In the genomic region with DNA sequence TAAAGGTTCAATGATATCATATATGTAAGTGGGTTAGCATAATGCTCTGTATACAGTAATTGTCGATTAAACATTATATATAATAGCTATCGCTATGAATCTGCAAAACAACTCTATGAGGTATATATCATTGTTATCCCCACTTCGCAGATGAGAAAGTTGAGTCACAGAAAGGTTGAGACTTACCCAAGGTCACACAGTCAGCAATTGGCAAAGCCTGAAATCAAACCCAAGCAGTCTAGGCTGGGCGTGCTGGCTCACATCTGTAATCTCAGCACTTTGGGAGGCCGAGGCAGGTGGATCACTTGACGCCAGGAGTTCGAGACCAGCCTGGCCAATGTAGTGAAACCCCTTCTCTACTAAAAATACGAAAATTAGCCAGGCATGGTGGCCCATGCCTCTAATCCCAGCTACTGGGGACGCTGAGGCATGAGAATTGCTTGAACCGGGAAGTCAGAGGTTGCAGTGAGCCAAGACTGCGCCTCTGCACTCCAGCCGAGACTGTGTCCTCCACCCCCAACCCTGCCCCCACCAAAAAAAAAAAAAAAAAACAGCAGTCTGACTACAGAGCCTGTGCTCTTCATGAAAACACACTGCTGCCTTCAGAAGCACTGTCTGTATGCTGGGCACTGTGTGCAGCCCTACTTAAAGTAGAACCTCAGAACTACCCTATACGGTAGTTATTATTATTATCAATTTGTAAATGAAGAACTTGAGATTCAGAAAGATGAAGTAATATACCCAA, we compare ENCODE assay signal across 1 cellular context.
TF ChIP-seq lines count a peak whose summit lies in the region.

No MANE protein-coding gene starts in this region.

TF ChIP-seq in IMR-90, 13 proteins besides CTCF, POLR2A, EP300 and RAD21:
- no peak for TF ChIP-seq RCOR1 (IDR thresholded peaks at IDR 0.05; ENCODE audit: insufficient replicate concordance, low read length)
- no peak for TF ChIP-seq NFE2L2 (IDR thresholded peaks at IDR 0.05; ENCODE audit: low read depth, low read length)
- TF ChIP-seq, protein P1, sequence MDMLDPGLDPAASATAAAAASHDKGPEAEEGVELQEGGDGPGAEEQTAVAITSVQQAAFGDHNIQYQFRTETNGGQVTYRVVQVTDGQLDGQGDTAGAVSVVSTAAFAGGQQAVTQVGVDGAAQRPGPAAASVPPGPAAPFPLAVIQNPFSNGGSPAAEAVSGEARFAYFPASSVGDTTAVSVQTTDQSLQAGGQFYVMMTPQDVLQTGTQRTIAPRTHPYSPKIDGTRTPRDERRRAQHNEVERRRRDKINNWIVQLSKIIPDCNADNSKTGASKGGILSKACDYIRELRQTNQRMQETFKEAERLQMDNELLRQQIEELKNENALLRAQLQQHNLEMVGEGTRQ (IDR thresholded peaks at IDR 0.05; ENCODE audit: low read depth, low read length): no peak
- TF ChIP-seq, protein P2, sequence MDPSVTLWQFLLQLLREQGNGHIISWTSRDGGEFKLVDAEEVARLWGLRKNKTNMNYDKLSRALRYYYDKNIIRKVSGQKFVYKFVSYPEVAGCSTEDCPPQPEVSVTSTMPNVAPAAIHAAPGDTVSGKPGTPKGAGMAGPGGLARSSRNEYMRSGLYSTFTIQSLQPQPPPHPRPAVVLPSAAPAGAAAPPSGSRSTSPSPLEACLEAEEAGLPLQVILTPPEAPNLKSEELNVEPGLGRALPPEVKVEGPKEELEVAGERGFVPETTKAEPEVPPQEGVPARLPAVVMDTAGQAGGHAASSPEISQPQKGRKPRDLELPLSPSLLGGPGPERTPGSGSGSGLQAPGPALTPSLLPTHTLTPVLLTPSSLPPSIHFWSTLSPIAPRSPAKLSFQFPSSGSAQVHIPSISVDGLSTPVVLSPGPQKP (IDR thresholded peaks at IDR 0.05; ENCODE audit: borderline replicate concordance, low read depth, low read length): no peak
- TF ChIP-seq RFX5 (IDR thresholded peaks at IDR 0.05; ENCODE audit: low read depth, low read length): no peak
- no peak for TF ChIP-seq MAFK (IDR thresholded peaks at IDR 0.05; ENCODE audit: low read depth, low read length)
- no peak for TF ChIP-seq MAZ (IDR thresholded peaks at IDR 0.05; ENCODE audit: borderline replicate concordance, low read depth, low read length)
- no peak for TF ChIP-seq MXI1 (IDR thresholded peaks at IDR 0.05; ENCODE audit: borderline replicate concordance, low read depth, low read length)
- no peak for TF ChIP-seq CEBPB (IDR thresholded peaks at IDR 0.05; ENCODE audit: low read depth, low read length)
- no peak for TF ChIP-seq CHD1 (IDR thresholded peaks at IDR 0.05; ENCODE audit: low read depth, low read length)
TF ChIP-seq in IMR-90: peak in this region for 0.
